ENCODE assay signal across 1 cellular context in the genomic region with DNA sequence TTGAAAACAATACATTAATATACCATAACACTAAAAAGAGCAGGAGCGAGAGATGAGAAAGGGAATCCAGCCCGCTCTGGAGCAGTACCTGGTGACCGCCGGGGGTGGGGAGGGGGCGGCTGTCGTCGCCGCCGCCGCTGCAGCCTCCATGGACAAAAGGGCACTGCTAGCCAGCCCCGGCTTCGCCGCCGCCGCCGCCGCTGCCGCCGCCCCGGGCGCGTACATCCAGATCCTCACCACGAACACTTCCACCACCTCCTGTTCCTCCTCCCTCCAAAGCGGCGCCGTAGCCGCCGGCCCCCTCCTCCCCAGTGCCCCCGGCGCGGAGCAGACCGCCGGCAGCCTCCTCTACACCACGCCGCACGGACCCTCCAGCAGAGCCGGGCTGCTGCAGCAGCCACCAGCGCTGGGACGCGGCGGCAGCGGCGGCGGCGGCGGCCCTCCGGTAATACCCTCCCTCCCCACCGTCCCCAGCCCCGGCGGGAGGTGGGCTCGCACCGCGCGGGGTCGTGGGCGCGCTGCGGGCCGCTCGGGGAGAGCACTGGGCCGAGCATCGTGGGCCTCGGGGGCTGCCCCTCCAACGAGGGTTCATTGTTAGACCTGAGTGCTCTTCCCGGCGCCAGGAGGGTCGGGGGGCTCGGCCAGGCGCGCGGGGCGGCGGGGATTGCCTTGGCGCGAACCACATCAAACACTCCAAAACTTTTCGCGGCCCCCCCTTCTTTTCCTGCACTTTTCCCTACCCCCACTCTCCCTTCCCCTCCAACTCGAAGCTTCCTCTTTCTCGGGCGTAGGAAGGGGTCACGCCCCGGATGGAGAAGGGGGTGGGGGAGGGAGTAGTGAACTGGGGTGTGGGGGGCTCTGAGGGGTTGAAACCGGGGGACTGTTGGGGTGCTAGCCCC.
TF ChIP-seq lines count a peak whose summit lies in the region.

No MANE protein-coding gene starts in this region.

TF ChIP-seq in K562, 482 proteins besides CTCF, POLR2A, EP300 and RAD21 (continued from another document and continues in another):
- TF ChIP-seq, protein P1, sequence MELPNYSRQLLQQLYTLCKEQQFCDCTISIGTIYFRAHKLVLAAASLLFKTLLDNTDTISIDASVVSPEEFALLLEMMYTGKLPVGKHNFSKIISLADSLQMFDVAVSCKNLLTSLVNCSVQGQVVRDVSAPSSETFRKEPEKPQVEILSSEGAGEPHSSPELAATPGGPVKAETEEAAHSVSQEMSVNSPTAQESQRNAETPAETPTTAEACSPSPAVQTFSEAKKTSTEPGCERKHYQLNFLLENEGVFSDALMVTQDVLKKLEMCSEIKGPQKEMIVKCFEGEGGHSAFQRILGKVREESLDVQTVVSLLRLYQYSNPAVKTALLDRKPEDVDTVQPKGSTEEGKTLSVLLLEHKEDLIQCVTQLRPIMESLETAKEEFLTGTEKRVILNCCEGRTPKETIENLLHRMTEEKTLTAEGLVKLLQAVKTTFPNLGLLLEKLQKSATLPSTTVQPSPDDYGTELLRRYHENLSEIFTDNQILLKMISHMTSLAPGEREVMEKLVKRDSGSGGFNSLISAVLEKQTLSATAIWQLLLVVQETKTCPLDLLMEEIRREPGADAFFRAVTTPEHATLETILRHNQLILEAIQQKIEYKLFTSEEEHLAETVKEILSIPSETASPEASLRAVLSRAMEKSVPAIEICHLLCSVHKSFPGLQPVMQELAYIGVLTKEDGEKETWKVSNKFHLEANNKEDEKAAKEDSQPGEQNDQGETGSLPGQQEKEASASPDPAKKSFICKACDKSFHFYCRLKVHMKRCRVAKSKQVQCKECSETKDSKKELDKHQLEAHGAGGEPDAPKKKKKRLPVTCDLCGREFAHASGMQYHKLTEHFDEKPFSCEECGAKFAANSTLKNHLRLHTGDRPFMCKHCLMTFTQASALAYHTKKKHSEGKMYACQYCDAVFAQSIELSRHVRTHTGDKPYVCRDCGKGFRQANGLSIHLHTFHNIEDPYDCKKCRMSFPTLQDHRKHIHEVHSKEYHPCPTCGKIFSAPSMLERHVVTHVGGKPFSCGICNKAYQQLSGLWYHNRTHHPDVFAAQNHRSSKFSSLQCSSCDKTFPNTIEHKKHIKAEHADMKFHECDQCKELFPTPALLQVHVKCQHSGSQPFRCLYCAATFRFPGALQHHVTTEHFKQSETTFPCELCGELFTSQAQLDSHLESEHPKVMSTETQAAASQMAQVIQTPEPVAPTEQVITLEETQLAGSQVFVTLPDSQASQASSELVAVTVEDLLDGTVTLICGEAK (IDR thresholded peaks at IDR 0.05) = peak; percentile 64
- TF ChIP-seq, protein P1 (CRISPR knock-in tag; IDR thresholded peaks at IDR 0.05) = no peak
- TF ChIP-seq TAF1 (IDR thresholded peaks at IDR 0.05; ENCODE audit: control insufficient read depth, extremely low read depth, insufficient read depth, low read length, severe bottlenecking) (peak; percentile 85), ZNF311 (CRISPR knock-in tag; IDR thresholded peaks at IDR 0.05) (no peak), RBM34 (IDR thresholded peaks at IDR 0.05; ENCODE audit: borderline replicate concordance, insufficient read depth, low read length) (no peak), STAG1 (CRISPR knock-in tag; IDR thresholded peaks at IDR 0.05; ENCODE audit: borderline replicate concordance) (no peak), MECOM (CRISPR knock-in tag; IDR thresholded peaks at IDR 0.05) (no peak), TAF15 (IDR thresholded peaks at IDR 0.05; ENCODE audit: low read depth, low read length) (no peak), DIDO1 (tag; IDR thresholded peaks at IDR 0.05; ENCODE audit: low read depth) (no peak), GATA2 (CRISPR knock-in tag; IDR thresholded peaks at IDR 0.05) (no peak), NFXL1 (CRISPR knock-in tag; IDR thresholded peaks at IDR 0.05) (no peak), ZNF668 (CRISPR knock-in tag; IDR thresholded peaks at IDR 0.05) (no peak), CBX3 (IDR thresholded peaks at IDR 0.05; ENCODE audit: borderline replicate concordance in 1 of 2, low read length in 2 of 2) (no peak), HNRNPK (IDR thresholded peaks at IDR 0.05; ENCODE audit: low read depth, low read length, poor library complexity, severe bottlenecking) (peak; percentile 94), BDP1 (IDR thresholded peaks at IDR 0.05; ENCODE audit: insufficient read depth, insufficient read length) (no peak), ZNF23 (CRISPR knock-in tag; IDR thresholded peaks at IDR 0.05) (no peak), NR4A1 (CRISPR knock-in tag; IDR thresholded peaks at IDR 0.05) (no peak), NR4A1 (tag; IDR thresholded peaks at IDR 0.05) (no peak), POU5F1 (IDR thresholded peaks at IDR 0.05; ENCODE audit: borderline replicate concordance, low read depth, low read length, partially characterized antibody) (no peak), ARNT (IDR thresholded peaks at IDR 0.05) (no peak), CBFB (CRISPR knock-in tag; IDR thresholded peaks at IDR 0.05) (no peak), ZNF584 (CRISPR knock-in tag; IDR thresholded peaks at IDR 0.05; ENCODE audit: low read depth) (no peak), BHLHE40 (IDR thresholded peaks at IDR 0.05; ENCODE audit: low read length) (no peak), ZKSCAN8 (CRISPR knock-in tag; IDR thresholded peaks at IDR 0.05) (no peak), SMAD3 (CRISPR knock-in tag; conservative IDR thresholded peaks at IDR 0.05) (no peak), SIN3B (IDR thresholded peaks at IDR 0.05; ENCODE audit: low read depth) (no peak), RBM15 (IDR thresholded peaks at IDR 0.05; ENCODE audit: insufficient read depth, low read length) (no peak)
- TF ChIP-seq, protein P2, sequence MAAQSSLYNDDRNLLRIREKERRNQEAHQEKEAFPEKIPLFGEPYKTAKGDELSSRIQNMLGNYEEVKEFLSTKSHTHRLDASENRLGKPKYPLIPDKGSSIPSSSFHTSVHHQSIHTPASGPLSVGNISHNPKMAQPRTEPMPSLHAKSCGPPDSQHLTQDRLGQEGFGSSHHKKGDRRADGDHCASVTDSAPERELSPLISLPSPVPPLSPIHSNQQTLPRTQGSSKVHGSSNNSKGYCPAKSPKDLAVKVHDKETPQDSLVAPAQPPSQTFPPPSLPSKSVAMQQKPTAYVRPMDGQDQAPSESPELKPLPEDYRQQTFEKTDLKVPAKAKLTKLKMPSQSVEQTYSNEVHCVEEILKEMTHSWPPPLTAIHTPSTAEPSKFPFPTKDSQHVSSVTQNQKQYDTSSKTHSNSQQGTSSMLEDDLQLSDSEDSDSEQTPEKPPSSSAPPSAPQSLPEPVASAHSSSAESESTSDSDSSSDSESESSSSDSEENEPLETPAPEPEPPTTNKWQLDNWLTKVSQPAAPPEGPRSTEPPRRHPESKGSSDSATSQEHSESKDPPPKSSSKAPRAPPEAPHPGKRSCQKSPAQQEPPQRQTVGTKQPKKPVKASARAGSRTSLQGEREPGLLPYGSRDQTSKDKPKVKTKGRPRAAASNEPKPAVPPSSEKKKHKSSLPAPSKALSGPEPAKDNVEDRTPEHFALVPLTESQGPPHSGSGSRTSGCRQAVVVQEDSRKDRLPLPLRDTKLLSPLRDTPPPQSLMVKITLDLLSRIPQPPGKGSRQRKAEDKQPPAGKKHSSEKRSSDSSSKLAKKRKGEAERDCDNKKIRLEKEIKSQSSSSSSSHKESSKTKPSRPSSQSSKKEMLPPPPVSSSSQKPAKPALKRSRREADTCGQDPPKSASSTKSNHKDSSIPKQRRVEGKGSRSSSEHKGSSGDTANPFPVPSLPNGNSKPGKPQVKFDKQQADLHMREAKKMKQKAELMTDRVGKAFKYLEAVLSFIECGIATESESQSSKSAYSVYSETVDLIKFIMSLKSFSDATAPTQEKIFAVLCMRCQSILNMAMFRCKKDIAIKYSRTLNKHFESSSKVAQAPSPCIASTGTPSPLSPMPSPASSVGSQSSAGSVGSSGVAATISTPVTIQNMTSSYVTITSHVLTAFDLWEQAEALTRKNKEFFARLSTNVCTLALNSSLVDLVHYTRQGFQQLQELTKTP (IDR thresholded peaks at IDR 0.05; ENCODE audit: low read depth in 1 of 2, partially characterized antibody in 2 of 2) = peak in 1 of 2 experiments; percentile 5
- TF ChIP-seq, protein P3, sequence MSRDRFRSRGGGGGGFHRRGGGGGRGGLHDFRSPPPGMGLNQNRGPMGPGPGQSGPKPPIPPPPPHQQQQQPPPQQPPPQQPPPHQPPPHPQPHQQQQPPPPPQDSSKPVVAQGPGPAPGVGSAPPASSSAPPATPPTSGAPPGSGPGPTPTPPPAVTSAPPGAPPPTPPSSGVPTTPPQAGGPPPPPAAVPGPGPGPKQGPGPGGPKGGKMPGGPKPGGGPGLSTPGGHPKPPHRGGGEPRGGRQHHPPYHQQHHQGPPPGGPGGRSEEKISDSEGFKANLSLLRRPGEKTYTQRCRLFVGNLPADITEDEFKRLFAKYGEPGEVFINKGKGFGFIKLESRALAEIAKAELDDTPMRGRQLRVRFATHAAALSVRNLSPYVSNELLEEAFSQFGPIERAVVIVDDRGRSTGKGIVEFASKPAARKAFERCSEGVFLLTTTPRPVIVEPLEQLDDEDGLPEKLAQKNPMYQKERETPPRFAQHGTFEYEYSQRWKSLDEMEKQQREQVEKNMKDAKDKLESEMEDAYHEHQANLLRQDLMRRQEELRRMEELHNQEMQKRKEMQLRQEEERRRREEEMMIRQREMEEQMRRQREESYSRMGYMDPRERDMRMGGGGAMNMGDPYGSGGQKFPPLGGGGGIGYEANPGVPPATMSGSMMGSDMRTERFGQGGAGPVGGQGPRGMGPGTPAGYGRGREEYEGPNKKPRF (IDR thresholded peaks at IDR 0.05; ENCODE audit: low read depth, low read length) = no peak
- TF ChIP-seq, protein P4, sequence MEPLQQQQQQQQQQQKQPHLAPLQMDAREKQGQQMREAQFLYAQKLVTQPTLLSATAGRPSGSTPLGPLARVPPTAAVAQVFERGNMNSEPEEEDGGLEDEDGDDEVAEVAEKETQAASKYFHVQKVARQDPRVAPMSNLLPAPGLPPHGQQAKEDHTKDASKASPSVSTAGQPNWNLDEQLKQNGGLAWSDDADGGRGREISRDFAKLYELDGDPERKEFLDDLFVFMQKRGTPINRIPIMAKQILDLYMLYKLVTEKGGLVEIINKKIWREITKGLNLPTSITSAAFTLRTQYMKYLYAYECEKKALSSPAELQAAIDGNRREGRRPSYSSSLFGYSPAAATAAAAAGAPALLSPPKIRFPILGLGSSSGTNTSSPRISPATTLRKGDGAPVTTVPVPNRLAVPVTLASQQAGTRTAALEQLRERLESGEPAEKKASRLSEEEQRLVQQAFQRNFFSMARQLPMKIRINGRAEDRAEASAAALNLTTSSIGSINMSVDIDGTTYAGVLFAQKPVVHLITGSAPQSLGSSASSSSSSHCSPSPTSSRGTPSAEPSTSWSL (CRISPR knock-in tag; IDR thresholded peaks at IDR 0.05; ENCODE audit: borderline replicate concordance) = no peak
- TF ChIP-seq, protein P5, sequence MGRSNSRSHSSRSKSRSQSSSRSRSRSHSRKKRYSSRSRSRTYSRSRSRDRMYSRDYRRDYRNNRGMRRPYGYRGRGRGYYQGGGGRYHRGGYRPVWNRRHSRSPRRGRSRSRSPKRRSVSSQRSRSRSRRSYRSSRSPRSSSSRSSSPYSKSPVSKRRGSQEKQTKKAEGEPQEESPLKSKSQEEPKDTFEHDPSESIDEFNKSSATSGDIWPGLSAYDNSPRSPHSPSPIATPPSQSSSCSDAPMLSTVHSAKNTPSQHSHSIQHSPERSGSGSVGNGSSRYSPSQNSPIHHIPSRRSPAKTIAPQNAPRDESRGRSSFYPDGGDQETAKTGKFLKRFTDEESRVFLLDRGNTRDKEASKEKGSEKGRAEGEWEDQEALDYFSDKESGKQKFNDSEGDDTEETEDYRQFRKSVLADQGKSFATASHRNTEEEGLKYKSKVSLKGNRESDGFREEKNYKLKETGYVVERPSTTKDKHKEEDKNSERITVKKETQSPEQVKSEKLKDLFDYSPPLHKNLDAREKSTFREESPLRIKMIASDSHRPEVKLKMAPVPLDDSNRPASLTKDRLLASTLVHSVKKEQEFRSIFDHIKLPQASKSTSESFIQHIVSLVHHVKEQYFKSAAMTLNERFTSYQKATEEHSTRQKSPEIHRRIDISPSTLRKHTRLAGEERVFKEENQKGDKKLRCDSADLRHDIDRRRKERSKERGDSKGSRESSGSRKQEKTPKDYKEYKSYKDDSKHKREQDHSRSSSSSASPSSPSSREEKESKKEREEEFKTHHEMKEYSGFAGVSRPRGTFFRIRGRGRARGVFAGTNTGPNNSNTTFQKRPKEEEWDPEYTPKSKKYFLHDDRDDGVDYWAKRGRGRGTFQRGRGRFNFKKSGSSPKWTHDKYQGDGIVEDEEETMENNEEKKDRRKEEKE (IDR thresholded peaks at IDR 0.05; ENCODE audit: borderline replicate concordance in 1 of 2, control insufficient read depth in 1 of 2, low read depth in 2 of 2, low read length in 1 of 2) = 0 out of 4 replicates have a peak, but pooled peaks of 1 of the 2 experiments have one; percentile 13
- TF ChIP-seq, protein P6, sequence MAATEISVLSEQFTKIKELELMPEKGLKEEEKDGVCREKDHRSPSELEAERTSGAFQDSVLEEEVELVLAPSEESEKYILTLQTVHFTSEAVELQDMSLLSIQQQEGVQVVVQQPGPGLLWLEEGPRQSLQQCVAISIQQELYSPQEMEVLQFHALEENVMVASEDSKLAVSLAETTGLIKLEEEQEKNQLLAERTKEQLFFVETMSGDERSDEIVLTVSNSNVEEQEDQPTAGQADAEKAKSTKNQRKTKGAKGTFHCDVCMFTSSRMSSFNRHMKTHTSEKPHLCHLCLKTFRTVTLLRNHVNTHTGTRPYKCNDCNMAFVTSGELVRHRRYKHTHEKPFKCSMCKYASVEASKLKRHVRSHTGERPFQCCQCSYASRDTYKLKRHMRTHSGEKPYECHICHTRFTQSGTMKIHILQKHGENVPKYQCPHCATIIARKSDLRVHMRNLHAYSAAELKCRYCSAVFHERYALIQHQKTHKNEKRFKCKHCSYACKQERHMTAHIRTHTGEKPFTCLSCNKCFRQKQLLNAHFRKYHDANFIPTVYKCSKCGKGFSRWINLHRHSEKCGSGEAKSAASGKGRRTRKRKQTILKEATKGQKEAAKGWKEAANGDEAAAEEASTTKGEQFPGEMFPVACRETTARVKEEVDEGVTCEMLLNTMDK (IDR thresholded peaks at IDR 0.05; ENCODE audit: borderline replicate concordance, insufficient read depth, low read depth, low read length, poor library complexity, severe bottlenecking) = no peak
